32 cellular contexts compared by ENCODE assay signal in the genomic region with DNA sequence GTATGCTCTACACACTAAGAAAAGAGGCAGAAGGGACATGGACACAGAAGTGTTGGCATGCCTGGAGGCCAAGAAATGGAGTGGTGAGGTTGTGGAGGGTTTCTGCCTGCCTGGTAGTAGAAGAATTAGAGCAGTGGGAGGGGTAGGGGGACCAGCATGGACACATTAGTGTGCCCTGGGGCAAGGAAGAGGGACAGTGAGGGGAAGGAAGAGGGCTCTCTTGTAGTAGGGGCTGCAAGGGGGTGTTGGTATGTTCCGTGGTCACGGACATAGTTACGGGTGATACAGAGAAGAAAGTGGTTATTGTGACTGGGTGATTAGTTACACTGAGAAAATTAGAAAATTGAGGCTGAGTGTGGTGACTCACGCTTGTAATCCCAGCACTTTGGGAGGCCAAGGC. TPM values are rescaled to one million over a fixed set of nuclear protein-coding genes. Genes with fewer than 3 reads are reported as not detected.
"Had no signal": no experiment of that assay in that cellular context is flagged by ENCODE, and none has a peak within 500 bp of the region (broad histone marks: within the 10 kb centered on the region; RNA-seq: fewer than 3 reads in every experiment).

No MANE protein-coding gene starts in this region.

- H3K4me1 Mint-ChIP-seq: activated CD4-positive, alpha-beta memory T cell treated with anti-CD3 and anti-CD28 coated beads, Interleukin-2, amount 10 ng/mL, durations not matched to agents 7 days and 5 days; activated CD4-positive, alpha-beta T cell treated with anti-CD3 and anti-CD28 coated beads, Interleukin-2, amount 10 ng/mL, durations not matched to agents 7 days and 5 days; activated naive CD4-positive, alpha-beta T cell treated with anti-CD3 and anti-CD28 coated beads, Interleukin-2, amount 10 ng/mL, durations not matched to agents 7 days and 5 days; activated naive CD8-positive, alpha-beta T cell treated with anti-CD3 and anti-CD28 coated beads, Interleukin-2, amount 10 ng/mL, durations not matched to agents 7 days and 5 days had no signal

- H3K4me1 ChIP-seq: ascending aorta, breast epithelium, foreskin keratinocyte, gastroesophageal sphincter had no signal

- DNase-seq: activated CD4-positive, alpha-beta memory T cell treated with anti-CD3 and anti-CD28 coated beads, Interleukin-2, amount 10 ng/mL, durations not matched to agents 7 days and 5 days; activated CD4-positive, alpha-beta T cell treated with anti-CD3 and anti-CD28 coated beads for 4 hours; activated CD4-positive, alpha-beta T cell treated with anti-CD3 and anti-CD28 coated beads, Interleukin-2, amount 10 ng/mL, durations not matched to agents 7 days and 5 days; activated CD4-positive, alpha-beta T cell treated with anti-CD3 and anti-CD28 coated beads, Interleukin-2, amount 50 U/mL, for 4 hours; activated CD4-positive, CD25-positive, alpha-beta regulatory T cell; activated CD4-positive, CD25-positive, alpha-beta regulatory T cell treated with anti-CD3 and anti-CD28 coated beads, Interleukin-2, amount 50 U/mL, for 72 hours; activated CD8-positive, alpha-beta memory T cell treated with anti-CD3 and anti-CD28 coated beads, Interleukin-2, amount 50 U/mL, for 48 hours; activated gamma-delta T cell; activated naive CD4-positive, alpha-beta T cell; activated naive CD4-positive, alpha-beta T cell treated with anti-CD3 and anti-CD28 coated beads, Interleukin-2, amount 10 ng/mL, durations not matched to agents 7 days and 5 days; activated naive CD8-positive, alpha-beta T cell treated with anti-CD3 and anti-CD28 coated beads, Interleukin-2, amount 10 ng/mL, durations not matched to agents 7 days and 5 days; activated T-cell treated with anti-CD3 and anti-CD28 coated beads for 4 hours; activated T-cell treated with anti-CD3 and anti-CD28 coated beads, Interleukin-2, amount 50 U/mL, for 24 hours; activated T-cell treated with anti-CD3 and anti-CD28 coated beads, Interleukin-2, amount 50 U/mL, for 72 hours; central memory CD4-positive, alpha-beta T cell; cerebellar nuclear complex; dorsolateral prefrontal cortex; effector memory CD4-positive, alpha-beta T cell; endodermal cell; foreskin keratinocyte; T-helper 1 cell; T-helper 2 cell had no signal

- H3K27ac ChIP-seq: ascending aorta, breast epithelium, cardiac muscle cell, coronary artery, dorsolateral prefrontal cortex, foreskin keratinocyte, gastroesophageal sphincter had no signal

- H3K4me3 Mint-ChIP-seq: activated CD4-positive, alpha-beta memory T cell treated with anti-CD3 and anti-CD28 coated beads, Interleukin-2, amount 10 ng/mL, durations not matched to agents 7 days and 5 days; activated CD4-positive, alpha-beta T cell treated with anti-CD3 and anti-CD28 coated beads, Interleukin-2, amount 10 ng/mL, durations not matched to agents 7 days and 5 days; activated naive CD4-positive, alpha-beta T cell treated with anti-CD3 and anti-CD28 coated beads, Interleukin-2, amount 10 ng/mL, durations not matched to agents 7 days and 5 days; activated naive CD8-positive, alpha-beta T cell treated with anti-CD3 and anti-CD28 coated beads, Interleukin-2, amount 10 ng/mL, durations not matched to agents 7 days and 5 days; activated T-cell treated with anti-CD3 and anti-CD28 coated beads, Interleukin-2, amount 50 U/mL, for 24 hours; activated T-cell treated with anti-CD3 and anti-CD28 coated beads, Interleukin-2, amount 50 U/mL, for 72 hours; brain; dendritic cell treated with granulocyte-macrophage colony-stimulating factor and Interleukin-4, amounts not matched to agents 40 ng/mL and 50 ng/mL, for 4 days; endodermal cell had no signal

- H3K36me3 Mint-ChIP-seq: activated naive CD4-positive, alpha-beta T cell treated with anti-CD3 and anti-CD28 coated beads, Interleukin-2, amount 10 ng/mL, durations not matched to agents 7 days and 5 days; activated naive CD4-positive, alpha-beta T cell treated with anti-CD3 and anti-CD28 coated beads, Interleukin-2, amount 50 U/mL, for 72 hours; activated naive CD8-positive, alpha-beta T cell treated with anti-CD3 and anti-CD28 coated beads, Interleukin-2, amount 10 ng/mL, durations not matched to agents 7 days and 5 days had no signal

- H3K9me3 Mint-ChIP-seq: activated CD4-positive, alpha-beta memory T cell treated with anti-CD3 and anti-CD28 coated beads, Interleukin-2, amount 10 ng/mL, durations not matched to agents 7 days and 5 days; activated CD4-positive, alpha-beta T cell treated with anti-CD3 and anti-CD28 coated beads, Interleukin-2, amount 10 ng/mL, durations not matched to agents 7 days and 5 days; activated naive CD4-positive, alpha-beta T cell treated with anti-CD3 and anti-CD28 coated beads, Interleukin-2, amount 10 ng/mL, durations not matched to agents 7 days and 5 days; activated naive CD4-positive, alpha-beta T cell treated with anti-CD3 and anti-CD28 coated beads, Interleukin-2, amount 50 U/mL, for 72 hours; activated naive CD8-positive, alpha-beta T cell treated with anti-CD3 and anti-CD28 coated beads, Interleukin-2, amount 10 ng/mL, durations not matched to agents 7 days and 5 days; activated T-cell treated with anti-CD3 and anti-CD28 coated beads, Interleukin-2, amount 50 U/mL, for 24 hours; activated T-cell treated with anti-CD3 and anti-CD28 coated beads, Interleukin-2, amount 50 U/mL, for 72 hours; dendritic cell treated with granulocyte-macrophage colony-stimulating factor and Interleukin-4, amounts not matched to agents 40 ng/mL and 50 ng/mL, for 4 days; endodermal cell had no signal

- H3K36me3 ChIP-seq: ascending aorta, breast epithelium, cardiac muscle cell, gastroesophageal sphincter had no signal

- ATAC-seq: activated naive CD4-positive, alpha-beta T cell treated with anti-CD3 and anti-CD28 coated beads, Interleukin-2, amount 50 U/mL, for 72 hours; activated T-cell treated with anti-CD3 and anti-CD28 coated beads, Interleukin-2, amount 50 U/mL, for 72 hours; esophagus mucosa; foreskin keratinocyte; gastroesophageal sphincter had no signal

- H3K9me3 ChIP-seq: ascending aorta, breast epithelium had no signal

- H3K4me3 ChIP-seq: ascending aorta, breast epithelium, cardiac muscle cell, coronary artery, dorsolateral prefrontal cortex, gastroesophageal sphincter had no signal

- H3K27ac Mint-ChIP-seq: activated CD4-positive, alpha-beta memory T cell treated with anti-CD3 and anti-CD28 coated beads, Interleukin-2, amount 10 ng/mL, durations not matched to agents 7 days and 5 days; activated CD4-positive, alpha-beta T cell treated with anti-CD3 and anti-CD28 coated beads, Interleukin-2, amount 10 ng/mL, durations not matched to agents 7 days and 5 days; activated naive CD4-positive, alpha-beta T cell treated with anti-CD3 and anti-CD28 coated beads, Interleukin-2, amount 10 ng/mL, durations not matched to agents 7 days and 5 days; activated naive CD4-positive, alpha-beta T cell treated with anti-CD3 and anti-CD28 coated beads, Interleukin-2, amount 50 U/mL, for 72 hours; activated naive CD8-positive, alpha-beta T cell treated with anti-CD3 and anti-CD28 coated beads, Interleukin-2, amount 10 ng/mL, durations not matched to agents 7 days and 5 days; activated T-cell treated with anti-CD3 and anti-CD28 coated beads, Interleukin-2, amount 50 U/mL, for 24 hours; activated T-cell treated with anti-CD3 and anti-CD28 coated beads, Interleukin-2, amount 50 U/mL, for 72 hours; brain; dendritic cell treated with granulocyte-macrophage colony-stimulating factor and Interleukin-4, amounts not matched to agents 40 ng/mL and 50 ng/mL, for 4 days; endodermal cell had no signal

- H3K27me3 ChIP-seq: ascending aorta, breast epithelium, cardiac muscle cell, dorsolateral prefrontal cortex had no signal

RNA-seq across cellular contexts. Expression of gene LEMD1, which starts 23.3 kb away (rescaled TPM):
- total RNA-seq: ascending aorta, cardiac muscle cell, gastroesophageal sphincter, glomerular endothelial cell had no signal
- polyA plus RNA-seq: cardiac muscle cell had no signal

RNA-seq across cellular contexts. Expression of gene KLHDC8A, which starts 41.9 kb away (rescaled TPM):
- total RNA-seq: activated CD4-positive, alpha-beta memory T cell treated with anti-CD3 and anti-CD28 coated beads, Interleukin-2, amount 10 ng/mL, durations not matched to agents 7 days and 5 days; activated CD4-positive, alpha-beta T cell treated with anti-CD3 and anti-CD28 coated beads, Interleukin-2, amount 10 ng/mL, durations not matched to agents 7 days and 5 days; activated naive CD4-positive, alpha-beta T cell treated with anti-CD3 and anti-CD28 coated beads, Interleukin-2, amount 50 U/mL, for 72 hours; activated naive CD8-positive, alpha-beta T cell treated with anti-CD3 and anti-CD28 coated beads, Interleukin-2, amount 10 ng/mL, durations not matched to agents 7 days and 5 days; activated T-cell treated with anti-CD3 and anti-CD28 coated beads, Interleukin-2, amount 50 U/mL, for 72 hours; ascending aorta; breast epithelium; foreskin keratinocyte had no signal
- polyA plus RNA-seq: foreskin keratinocyte had no signal

RNA-seq across cellular contexts. Expression of gene BLACAT1, which starts 57.3 kb away (rescaled TPM):
- total RNA-seq: ascending aorta, gastroesophageal sphincter, glomerular endothelial cell had no signal
- polyA plus RNA-seq: cardiac muscle cell had no signal
